ENCODE assay signal across 17 cellular contexts in genomic region chr2:45180033-45180746, GRCh38.
DNase-seq lines count a peak whose midpoint lies in the region; ATAC-seq and TF ChIP-seq lines count a peak whose summit lies in the region.
"Had no signal": no experiment of that assay in that cellular context is flagged by ENCODE, and none has a peak within 500 bp of the region (broad histone marks: within the 10 kb centered on the region; RNA-seq: fewer than 3 reads in every experiment).

No MANE protein-coding gene starts in this region.

- H3K4me3 Mint-ChIP-seq in brain, result peak overlapping the region in 1 of 5 experiments; percentile 20
- peak overlapping the region in 1 of 3 experiments; percentile 41 for H3K4me3 Mint-ChIP-seq in nephron
- H3K4me3 Mint-ChIP-seq in activated CD8-positive, alpha-beta memory T cell treated with anti-CD3 and anti-CD28 coated beads, Interleukin-2, amount 10 ng/mL, durations not matched to agents 7 days and 5 days, result no peak overlapping the region
- H3K4me3 Mint-ChIP-seq: activated B cell treated with CpG ODN at 0.5 μM for 24 hours; CD8-positive, alpha-beta T cell; natural killer cell had no signal

- H3K4me2 ChIP-seq in DND-41 (ENCODE audit: insufficient read depth, low read length), result peak overlapping the region; percentile 35

- CTCF ChIA-PET in activated CD8-positive, alpha-beta memory T cell treated with anti-CD3 and anti-CD28 coated beads, Interleukin-2, amount 10 ng/mL, durations not matched to agents 7 days and 5 days (lab: Charles Lee), result no interaction called here

- ATAC-seq in DND-41 (ENCODE audit: insufficient read depth, low read depth) (peak; percentile 92), GM21786 (IDR thresholded peaks at IDR 0.05; ENCODE audit: unreplicated experiment) (no peak)
- ATAC-seq in activated CD8-positive, alpha-beta memory T cell treated with anti-CD3 and anti-CD28 coated beads, Interleukin-2, amount 10 ng/mL, durations not matched to agents 7 days and 5 days, result no peak
- ATAC-seq: CD8-positive, alpha-beta T cell; natural killer cell had no signal

- no peaks in the 10 kb centered on the region for H3K79me2 ChIP-seq in DND-41 (ENCODE audit: insufficient read depth, low read length)

- no peak for TF ChIP-seq POLR2A in stomach (IDR thresholded peaks at IDR 0.05)

- H3K9me3 Mint-ChIP-seq in brain (peaks cover 0 to 11% (median 7%) of the 10 kb centered on the region in 5 experiments), nephron (peaks cover 4% of the 10 kb centered on the region)
- no peaks in the 10 kb centered on the region for H3K9me3 Mint-ChIP-seq in activated CD8-positive, alpha-beta memory T cell treated with anti-CD3 and anti-CD28 coated beads, Interleukin-2, amount 10 ng/mL, durations not matched to agents 7 days and 5 days (ENCODE audit: low read depth)
- H3K9me3 Mint-ChIP-seq: CD8-positive, alpha-beta T cell had no signal

- H3K27me3 Mint-ChIP-seq in brain (peaks cover 44% of the 10 kb centered on the region), nephron (ENCODE audit: low read depth) (peaks cover 8% of the 10 kb centered on the region)
- H3K27me3 Mint-ChIP-seq in activated CD8-positive, alpha-beta memory T cell treated with anti-CD3 and anti-CD28 coated beads, Interleukin-2, amount 10 ng/mL, durations not matched to agents 7 days and 5 days, result peaks cover 28% of the 10 kb centered on the region

- no peaks in the 10 kb centered on the region for H3K36me3 Mint-ChIP-seq in brain
- peaks cover 3% of the 10 kb centered on the region for H3K36me3 Mint-ChIP-seq in nephron (ENCODE audit: low read depth)
- no peaks in the 10 kb centered on the region for H3K36me3 Mint-ChIP-seq in activated CD8-positive, alpha-beta memory T cell treated with anti-CD3 and anti-CD28 coated beads, Interleukin-2, amount 10 ng/mL, durations not matched to agents 7 days and 5 days
- H3K36me3 Mint-ChIP-seq: CD8-positive, alpha-beta T cell; natural killer cell had no signal

- peak overlapping the region in 4 of 5 experiments; percentile 45 to 88 (median 64) for H3K27ac Mint-ChIP-seq in brain
- peak overlapping the region; percentile 57 to 75 (median 72) for H3K27ac Mint-ChIP-seq in nephron
- no peak overlapping the region for H3K27ac Mint-ChIP-seq in activated CD8-positive, alpha-beta memory T cell treated with anti-CD3 and anti-CD28 coated beads, Interleukin-2, amount 10 ng/mL, durations not matched to agents 7 days and 5 days
- H3K27ac Mint-ChIP-seq: activated B cell treated with CpG ODN at 0.5 μM for 24 hours; CD8-positive, alpha-beta T cell; natural killer cell had no signal

- no peak for TF ChIP-seq EP300 in stomach (IDR thresholded peaks at IDR 0.05)

- WGBS in stomach, 5 donors, result 71 to 92% (median 75%) methylated on average over 6 of the region's 6 CpGs

- no peaks in the 10 kb centered on the region for H3K27me3 ChIP-seq in DND-41 (ENCODE audit: insufficient read depth, low read length, poor library complexity)
- peaks cover 0 to 9% (median 0%) of the 10 kb centered on the region in 3 donors for H3K27me3 ChIP-seq in stomach

- peak overlapping the region; percentile 37 for H2AFZ ChIP-seq in DND-41 (ENCODE audit: low read depth, low read length)

- no peak overlapping the region for H3K4me3 ChIP-seq in DND-41 (ENCODE audit: low read depth in 1 of 2, low read length in 2 of 2)
- no peak overlapping the region for H3K4me3 ChIP-seq in stomach
- H3K4me3 ChIP-seq: coronary artery had no signal

- no peaks in the 10 kb centered on the region for H4K20me1 ChIP-seq in DND-41 (ENCODE audit: insufficient read depth, low read length)

- H3K4me1 ChIP-seq in DND-41 (ENCODE audit: insufficient read depth, low read length) (peaks cover 24% of the 10 kb centered on the region), stomach (no peaks in the 10 kb centered on the region)

- H3K27ac ChIP-seq in DND-41 (ENCODE audit: low read length) (peak overlapping the region; percentile 62), stomach (no peak overlapping the region)
- H3K27ac ChIP-seq: coronary artery had no signal

- H3K4me1 Mint-ChIP-seq in brain (peaks cover 6% of the 10 kb centered on the region), nephron (peaks cover 36% of the 10 kb centered on the region)
- no peaks in the 10 kb centered on the region for H3K4me1 Mint-ChIP-seq in activated CD8-positive, alpha-beta memory T cell treated with anti-CD3 and anti-CD28 coated beads, Interleukin-2, amount 10 ng/mL, durations not matched to agents 7 days and 5 days
- H3K4me1 Mint-ChIP-seq: activated B cell treated with CpG ODN at 0.5 μM for 24 hours, natural killer cell had no signal

- H3K9me3 ChIP-seq in DND-41 (ENCODE audit: insufficient read depth, low read length, severe bottlenecking) (no peaks in the 10 kb centered on the region), stomach (no peaks in the 10 kb centered on the region)

- intact Hi-C loops in stomach (cut with DNase I; ENCODE audit: low total_unique reads), result no loop called here

- DNase-seq in DND-41 (peak; percentile 76), LHCN-M2 (ENCODE audit: low read depth) (peak; percentile 77), stomach (no peak)
- DNase-seq in activated CD8-positive, alpha-beta memory T cell treated with anti-CD3 and anti-CD28 coated beads, Interleukin-2, amount 10 ng/mL, durations not matched to agents 7 days and 5 days, result no peak
- DNase-seq: activated B cell treated with CpG ODN at 0.5 μM for 24 hours; activated CD4-positive, alpha-beta T cell treated with anti-CD3 and anti-CD28 coated beads, Interleukin-2, amount 50 U/mL, for 4 hours; activated effector memory CD4-positive, alpha-beta T cell treated with anti-CD3 and anti-CD28 coated beads, Interleukin-2, amount 50 U/mL, for 16 hours; CD8-positive, alpha-beta T cell; DMS153; natural killer cell; NCI-H1436; posterior cingulate gyrus; T-helper 9 cell had no signal

- TF ChIP-seq CTCF in DND-41 (IDR thresholded peaks at IDR 0.05; ENCODE audit: borderline replicate concordance, extremely low read depth, low read length, poor library complexity, severe bottlenecking), result no peak
- no peak for TF ChIP-seq CTCF in brain (conservative IDR thresholded peaks at IDR 0.05)
- TF ChIP-seq CTCF in nephron (IDR thresholded peaks at IDR 0.05; ENCODE audit: unreplicated experiment in 3 of 3), result no peak
- TF ChIP-seq CTCF in stomach (IDR thresholded peaks at IDR 0.05), result no peak

- H3K9ac ChIP-seq in DND-41 (ENCODE audit: low read depth, low read length), result peak overlapping the region; percentile 18

- H3K36me3 ChIP-seq in DND-41 (ENCODE audit: insufficient read depth, low read length) (no peaks in the 10 kb centered on the region), stomach (no peaks in the 10 kb centered on the region)

Comparison
In these comparisons a context has a peak if more than half of its experiments do, and no peak if none do; other contexts are left out.
1. DNase-seq: peak in DND-41 (single experiment) and LHCN-M2 (single experiment); none in activated CD8-positive, alpha-beta memory T cell treated with anti-CD3 and anti-CD28 coated beads, Interleukin-2, amount 10 ng/mL, durations not matched to agents 7 days and 5 days (single experiment) and stomach (single experiment).